In genomic region chr11:69825941-69826340, GRCh38 we compare ENCODE assay signal across 34 cellular contexts. TPM values are rescaled to one million over a fixed set of nuclear protein-coding genes. Genes with fewer than 3 reads are reported as not detected.
"Had no signal": no experiment of that assay in that cellular context is flagged by ENCODE, and none has a peak within 500 bp of the region (broad histone marks: within the 10 kb centered on the region; RNA-seq: fewer than 3 reads in every experiment).

No MANE protein-coding gene starts in this region.

- H3K4me1 Mint-ChIP-seq: activated CD4-positive, alpha-beta T cell treated with anti-CD3 and anti-CD28 coated beads, Interleukin-2, amount 10 ng/mL, durations not matched to agents 24 days and 14 days; activated naive CD8-positive, alpha-beta T cell treated with anti-CD3 and anti-CD28 coated beads, Interleukin-2, amount 10 ng/mL, durations not matched to agents 7 days and 5 days; activated T-helper 17 cell treated with anti-CD3 and anti-CD28 coated beads, Interleukin-2, amount 50 U/mL, for 72 hours had no signal

- H3K9me3 Mint-ChIP-seq: activated CD4-positive, alpha-beta T cell treated with anti-CD3 and anti-CD28 coated beads, Interleukin-2, amount 10 ng/mL, durations not matched to agents 24 days and 14 days; activated CD8-positive, alpha-beta T cell treated with anti-CD3 and anti-CD28 coated beads for 36 hours; activated naive CD8-positive, alpha-beta T cell treated with anti-CD3 and anti-CD28 coated beads, Interleukin-2, amount 10 ng/mL, durations not matched to agents 7 days and 5 days; activated T-cell treated with anti-CD3 and anti-CD28 coated beads, Interleukin-2, amount 50 U/mL, for 72 hours; activated T-helper 17 cell treated with anti-CD3 and anti-CD28 coated beads, Interleukin-2, amount 50 U/mL, for 72 hours; T-helper 1 cell treated with Interleukin-12 subunit alpha and Interleukin-12 subunit beta and Interleukin-4 antibody, amounts not matched to agents 30 μg/mL and 1 μg/mL, for 36 hours; T-helper 2 cell treated with Interferon-gamma antibody and Interleukin-4, amounts not matched to agents 5 μg/mL and 100 μg/mL, for 36 hours had no signal

- H3K4me1 ChIP-seq: body of pancreas, breast epithelium had no signal

- H3K4me3 ChIP-seq: body of pancreas, breast epithelium, MG63 had no signal

- H3K36me3 ChIP-seq: breast epithelium, MG63 had no signal

- H3K36me3 Mint-ChIP-seq: activated naive CD8-positive, alpha-beta T cell treated with anti-CD3 and anti-CD28 coated beads, Interleukin-2, amount 10 ng/mL, durations not matched to agents 7 days and 5 days had no signal

- H3K9me3 ChIP-seq: body of pancreas, MG63 had no signal

- H3K27ac ChIP-seq: body of pancreas, breast epithelium had no signal

- DNase-seq: activated CD4-positive, alpha-beta T cell treated with anti-CD3 and anti-CD28 coated beads, Interleukin-2, amount 10 ng/mL, durations not matched to agents 24 days and 14 days; activated CD4-positive, alpha-beta T cell treated with anti-CD3 and anti-CD28 coated beads, Interleukin-2, amount 50 U/mL, for 4 hours; activated CD8-positive, alpha-beta T cell treated with anti-CD3 and anti-CD28 coated beads for 36 hours; activated effector memory CD4-positive, alpha-beta T cell treated with anti-CD3 and anti-CD28 coated beads, Interleukin-2, amount 50 U/mL, for 16 hours; activated naive CD4-positive, alpha-beta T cell; activated naive CD4-positive, alpha-beta T cell treated with anti-CD3 and anti-CD28 coated beads, Interleukin-2, amount 50 U/mL, for 16 hours; activated T-cell treated with anti-CD3 and anti-CD28 coated beads, Interleukin-2, amount 50 U/mL, for 1 hour; activated T-cell treated with anti-CD3 and anti-CD28 coated beads, Interleukin-2, amount 50 U/mL, for 72 hours; amygdala; body of pancreas; Kasumi-1; KG1; MG63; NCI-H1048; NCI-H1105 treated with DMSO at 0.1 percent for 48 hours; NCI-H1436 treated with DMSO at 0.1 percent for 48 hours; NCI-H1694 treated with DMSO at 0.1 percent for 48 hours; NCI-H2029; NCI-H345; NCI-H524 treated with DMSO at 0.1 percent for 48 hours; NCI-H748 treated with DMSO at 0.1 percent for 48 hours; NK-92 treated with Interleukin-12 subunit alpha and Interleukin-12 subunit beta, amount 100 ng/mL, for 24 hours; OCI-M1; Right ventricle myocardium superior had no signal

- H3K4me3 Mint-ChIP-seq: activated CD4-positive, alpha-beta T cell treated with anti-CD3 and anti-CD28 coated beads, Interleukin-2, amount 10 ng/mL, durations not matched to agents 24 days and 14 days; activated CD8-positive, alpha-beta T cell treated with anti-CD3 and anti-CD28 coated beads for 36 hours; activated naive CD8-positive, alpha-beta T cell treated with anti-CD3 and anti-CD28 coated beads, Interleukin-2, amount 10 ng/mL, durations not matched to agents 7 days and 5 days; activated T-cell treated with anti-CD3 and anti-CD28 coated beads, Interleukin-2, amount 50 U/mL, for 72 hours; activated T-helper 17 cell treated with anti-CD3 and anti-CD28 coated beads, Interleukin-2, amount 50 U/mL, for 72 hours; T-helper 1 cell treated with Interleukin-12 subunit alpha and Interleukin-12 subunit beta and Interleukin-4 antibody, amounts not matched to agents 30 μg/mL and 1 μg/mL, for 36 hours; T-helper 2 cell treated with Interferon-gamma antibody and Interleukin-4, amounts not matched to agents 5 μg/mL and 100 μg/mL, for 36 hours had no signal

- H3K27ac Mint-ChIP-seq: activated CD4-positive, alpha-beta T cell treated with anti-CD3 and anti-CD28 coated beads, Interleukin-2, amount 10 ng/mL, durations not matched to agents 24 days and 14 days; activated CD8-positive, alpha-beta T cell treated with anti-CD3 and anti-CD28 coated beads for 36 hours; activated naive CD8-positive, alpha-beta T cell treated with anti-CD3 and anti-CD28 coated beads, Interleukin-2, amount 10 ng/mL, durations not matched to agents 7 days and 5 days; activated T-cell treated with anti-CD3 and anti-CD28 coated beads, Interleukin-2, amount 50 U/mL, for 72 hours; activated T-helper 17 cell treated with anti-CD3 and anti-CD28 coated beads, Interleukin-2, amount 50 U/mL, for 72 hours; T-helper 1 cell treated with Interleukin-12 subunit alpha and Interleukin-12 subunit beta and Interleukin-4 antibody, amounts not matched to agents 30 μg/mL and 1 μg/mL, for 36 hours; T-helper 2 cell treated with Interferon-gamma antibody and Interleukin-4, amounts not matched to agents 5 μg/mL and 100 μg/mL, for 36 hours had no signal

- ATAC-seq: activated CD8-positive, alpha-beta T cell treated with anti-CD3 and anti-CD28 coated beads for 36 hours; activated T-cell treated with anti-CD3 and anti-CD28 coated beads, Interleukin-2, amount 50 U/mL, for 72 hours; activated T-helper 17 cell treated with anti-CD3 and anti-CD28 coated beads, Interleukin-2, amount 50 U/mL, for 72 hours; body of pancreas had no signal

- H3K27me3 ChIP-seq: body of pancreas, MG63 had no signal

RNA-seq across cellular contexts. Expression of gene FGF3, which starts 6.7 kb away (rescaled TPM):
- total RNA-seq: activated CD4-positive, alpha-beta T cell treated with anti-CD3 and anti-CD28 coated beads, Interleukin-2, amount 10 ng/mL, durations not matched to agents 24 days and 14 days; activated CD8-positive, alpha-beta memory T cell treated with anti-CD3 and anti-CD28 coated beads for 36 hours; activated CD8-positive, alpha-beta T cell treated with anti-CD3 and anti-CD28 coated beads for 36 hours; activated naive CD8-positive, alpha-beta T cell treated with anti-CD3 and anti-CD28 coated beads, Interleukin-2, amount 10 ng/mL, durations not matched to agents 7 days and 5 days; activated T-cell treated with anti-CD3 and anti-CD28 coated beads, Interleukin-2, amount 50 U/mL, for 72 hours; activated T-helper 17 cell treated with anti-CD3 and anti-CD28 coated beads, Interleukin-2, amount 50 U/mL, for 72 hours; astrocyte; body of pancreas; breast epithelium; cardiac septum; NCI-H460; Right ventricle myocardium superior had no signal
- polyA plus RNA-seq: adipose tissue had no signal

RNA-seq across cellular contexts. Expression of gene FGF4, which starts 50.8 kb away (rescaled TPM):
- total RNA-seq: activated CD4-positive, alpha-beta T cell treated with anti-CD3 and anti-CD28 coated beads, Interleukin-2, amount 10 ng/mL, durations not matched to agents 24 days and 14 days; activated CD8-positive, alpha-beta memory T cell treated with anti-CD3 and anti-CD28 coated beads for 36 hours; activated CD8-positive, alpha-beta T cell treated with anti-CD3 and anti-CD28 coated beads for 36 hours; activated naive CD8-positive, alpha-beta T cell treated with anti-CD3 and anti-CD28 coated beads, Interleukin-2, amount 10 ng/mL, durations not matched to agents 7 days and 5 days; activated T-cell treated with anti-CD3 and anti-CD28 coated beads, Interleukin-2, amount 50 U/mL, for 72 hours; activated T-helper 17 cell treated with anti-CD3 and anti-CD28 coated beads, Interleukin-2, amount 50 U/mL, for 72 hours; astrocyte; body of pancreas; breast epithelium; cardiac septum; NCI-H460; Right ventricle myocardium superior had no signal
- polyA plus RNA-seq: adipose tissue had no signal
